ENCODE assay signal across 18 cellular contexts in genomic region chr1:32311709-32312393, GRCh38. TPM values are rescaled to one million over a fixed set of nuclear protein-coding genes. Genes with fewer than 3 reads are reported as not detected.
DNase-seq lines count a peak whose midpoint lies in the region; ATAC-seq and TF ChIP-seq lines count a peak whose summit lies in the region.
"Had no signal": no experiment of that assay in that cellular context is flagged by ENCODE, and none has a peak within 500 bp of the region (broad histone marks: within the 10 kb centered on the region; RNA-seq: fewer than 3 reads in every experiment).

No MANE protein-coding gene starts in this region.

- CTCF ChIA-PET in activated naive CD4-positive, alpha-beta T cell treated with anti-CD3 and anti-CD28 coated beads for 36 hours (lab: Charles Lee), result interaction anchor here (0.6 to 1.1 kb wide), 3 partner anchors 15 to 95 kb away, joined by 3 read pairs; no protein-coding TSS in a partner anchor
- CTCF ChIA-PET in activated CD8-positive, alpha-beta T cell treated with anti-CD3 and anti-CD28 coated beads for 36 hours (lab: Charles Lee), result interaction anchor here (0.9 to 2.0 kb wide), 4 partner anchors 15 to 101 kb away, joined by 3 to 5 read pairs (median 4); partner anchors contain the start of gene HDAC1

- H3K4me1 Mint-ChIP-seq in activated naive CD4-positive, alpha-beta T cell treated with anti-CD3 and anti-CD28 coated beads for 36 hours (ENCODE audit: low read depth), result peaks cover 61% of the 10 kb centered on the region
- peaks cover 52% of the 10 kb centered on the region for H3K4me1 Mint-ChIP-seq in activated CD8-positive, alpha-beta T cell treated with anti-CD3 and anti-CD28 coated beads for 36 hours (ENCODE audit: low read depth)
- H3K4me1 Mint-ChIP-seq in progenitor cell of endocrine pancreas (ENCODE audit: low read depth), result peaks cover 25% of the 10 kb centered on the region
- no peaks in the 10 kb centered on the region for H3K4me1 Mint-ChIP-seq in glutamatergic neuron (ENCODE audit: low read depth, unreplicated experiment)

- H3K4me3 Mint-ChIP-seq in activated naive CD4-positive, alpha-beta T cell treated with anti-CD3 and anti-CD28 coated beads for 36 hours, result no peak overlapping the region
- no peak overlapping the region for H3K4me3 Mint-ChIP-seq in activated CD8-positive, alpha-beta T cell treated with anti-CD3 and anti-CD28 coated beads for 36 hours
- H3K4me3 Mint-ChIP-seq in progenitor cell of endocrine pancreas (ENCODE audit: low read depth), result no peak overlapping the region
- H3K4me3 Mint-ChIP-seq in glutamatergic neuron (ENCODE audit: unreplicated experiment), result no peak overlapping the region
- H3K4me3 Mint-ChIP-seq: neural progenitor cell had no signal

- ATAC-seq in activated CD8-positive, alpha-beta T cell treated with anti-CD3 and anti-CD28 coated beads for 36 hours, result peak; percentile 53

- POLR2A ChIA-PET in activated CD8-positive, alpha-beta T cell treated with anti-CD3 and anti-CD28 coated beads for 36 hours (lab: Charles Lee), result interaction anchor here (0.8 to 1.8 kb wide), 5 partner anchors 8 to 96 kb away, joined by 3 to 7 read pairs (median 5); partner anchors contain the start of genes LCK and MARCKSL1

- peak overlapping the region; percentile 39 for H3K27ac Mint-ChIP-seq in activated naive CD4-positive, alpha-beta T cell treated with anti-CD3 and anti-CD28 coated beads for 36 hours
- H3K27ac Mint-ChIP-seq in activated CD8-positive, alpha-beta T cell treated with anti-CD3 and anti-CD28 coated beads for 36 hours, result peak overlapping the region; percentile 39
- H3K27ac Mint-ChIP-seq in progenitor cell of endocrine pancreas (peak overlapping the region; percentile 54), glutamatergic neuron (ENCODE audit: unreplicated experiment) (no peak overlapping the region)
- H3K27ac Mint-ChIP-seq: neural progenitor cell had no signal

- no peaks in the 10 kb centered on the region for H3K9me3 Mint-ChIP-seq in activated naive CD4-positive, alpha-beta T cell treated with anti-CD3 and anti-CD28 coated beads for 36 hours
- H3K9me3 Mint-ChIP-seq in activated CD8-positive, alpha-beta T cell treated with anti-CD3 and anti-CD28 coated beads for 36 hours, result no peaks in the 10 kb centered on the region
- H3K9me3 Mint-ChIP-seq in progenitor cell of endocrine pancreas (ENCODE audit: low read depth) (no peaks in the 10 kb centered on the region), glutamatergic neuron (ENCODE audit: unreplicated experiment) (no peaks in the 10 kb centered on the region)
- H3K9me3 Mint-ChIP-seq: neural progenitor cell had no signal

- H3K27me3 Mint-ChIP-seq in activated naive CD4-positive, alpha-beta T cell treated with anti-CD3 and anti-CD28 coated beads for 36 hours (ENCODE audit: low read depth), result no peaks in the 10 kb centered on the region
- no peaks in the 10 kb centered on the region for H3K27me3 Mint-ChIP-seq in activated CD8-positive, alpha-beta T cell treated with anti-CD3 and anti-CD28 coated beads for 36 hours
- no peaks in the 10 kb centered on the region for H3K27me3 Mint-ChIP-seq in progenitor cell of endocrine pancreas
- H3K27me3 Mint-ChIP-seq in glutamatergic neuron (ENCODE audit: unreplicated experiment), result no peaks in the 10 kb centered on the region

- H3K36me3 Mint-ChIP-seq in activated naive CD4-positive, alpha-beta T cell treated with anti-CD3 and anti-CD28 coated beads for 36 hours (ENCODE audit: low read depth), result peaks cover 19% of the 10 kb centered on the region
- H3K36me3 Mint-ChIP-seq in activated CD8-positive, alpha-beta T cell treated with anti-CD3 and anti-CD28 coated beads for 36 hours (ENCODE audit: low read depth), result peaks cover 39% of the 10 kb centered on the region
- peaks cover 11% of the 10 kb centered on the region for H3K36me3 Mint-ChIP-seq in progenitor cell of endocrine pancreas (ENCODE audit: insufficient read depth)
- no peaks in the 10 kb centered on the region for H3K36me3 Mint-ChIP-seq in glutamatergic neuron (ENCODE audit: unreplicated experiment)

- TF ChIP-seq CTCF in activated CD8-positive, alpha-beta T cell treated with anti-CD3 and anti-CD28 coated beads for 36 hours (IDR thresholded peaks at IDR 0.05), result no peak
- TF ChIP-seq CTCF in progenitor cell of endocrine pancreas (IDR thresholded peaks at IDR 0.05; ENCODE audit: unreplicated experiment) (no peak), glutamatergic neuron (IDR thresholded peaks at IDR 0.05; ENCODE audit: partially characterized antibody, unreplicated experiment) (no peak)

- intact Hi-C loops in activated naive CD4-positive, alpha-beta T cell treated with anti-CD3 and anti-CD28 coated beads for 36 hours (cut with micrococcal nuclease), result no loop called here
- intact Hi-C loops in activated CD8-positive, alpha-beta T cell treated with anti-CD3 and anti-CD28 coated beads for 36 hours (cut with micrococcal nuclease), result no loop called here

- DNase-seq in activated naive CD4-positive, alpha-beta T cell treated with anti-CD3 and anti-CD28 coated beads for 36 hours, result no peak
- no peak for DNase-seq in activated naive CD4-positive, alpha-beta T cell treated with anti-CD3 and anti-CD28 coated beads, Interleukin-2, amount 50 U/mL, for 16 hours
- DNase-seq in NCI-H187 (lab: John Stamatoyannopoulos, UW) (peak; percentile 41 to 44), progenitor cell of endocrine pancreas (ENCODE audit: low spot score, unreplicated experiment) (no peak), glutamatergic neuron (no peak), HCEC 1CT (no peak), germinal center (ENCODE audit: low spot score) (no peak)
- no peak for DNase-seq in activated CD8-positive, alpha-beta T cell treated with anti-CD3 and anti-CD28 coated beads for 36 hours
- DNase-seq: activated CD8-positive, alpha-beta memory T cell treated with anti-CD3 and anti-CD28 coated beads for 24 hours; caudate nucleus; DMS53; GOT3; NCI-H2081 treated with DMSO at 0.1 percent for 48 hours; sigmoid colon; stimulated activated CD4-positive, alpha-beta T cell treated with anti-CD3 and anti-CD28 coated beads, Interleukin-2, amount 100 ng/mL, for 48 hours; stimulated activated CD8-positive, alpha-beta memory T cell treated with anti-CD3 and anti-CD28 coated beads, Interleukin-4, amount 100 ng/mL, for 48 hours; tibial artery had no signal

RNA-seq across cellular contexts. Expression of gene HDAC1, which starts 20.0 kb away (rescaled TPM):
- 100 to 1,000 TPM; 111 to 120 TPM for total RNA-seq in activated naive CD4-positive, alpha-beta T cell treated with anti-CD3 and anti-CD28 coated beads for 36 hours
- 100 to 1,000 TPM; 126 to 127 TPM for total RNA-seq in activated CD8-positive, alpha-beta T cell treated with anti-CD3 and anti-CD28 coated beads for 36 hours
- 197 and 207 TPM in 2 replicates for total RNA-seq in progenitor cell of endocrine pancreas
- total RNA-seq in glutamatergic neuron (ENCODE audit: unreplicated experiment), result 36.9 TPM

RNA-seq across cellular contexts. Expression of gene MARCKSL1, which starts 24.2 kb away (rescaled TPM):
- 10 to 100 TPM; 14.4 to 15.9 TPM for total RNA-seq in activated naive CD4-positive, alpha-beta T cell treated with anti-CD3 and anti-CD28 coated beads for 36 hours
- total RNA-seq in activated CD8-positive, alpha-beta T cell treated with anti-CD3 and anti-CD28 coated beads for 36 hours, result 10 to 100 TPM; 31.2 to 33.5 TPM
- total RNA-seq in progenitor cell of endocrine pancreas (774 and 833 TPM in 2 replicates), glutamatergic neuron (ENCODE audit: unreplicated experiment) (912 TPM)

RNA-seq across cellular contexts. Expression of gene FAM229A, which starts 50.4 kb away (rescaled TPM):
- 1 to 10 TPM; 2.1 to 3.4 TPM for total RNA-seq in activated naive CD4-positive, alpha-beta T cell treated with anti-CD3 and anti-CD28 coated beads for 36 hours
- 1 to 10 TPM; 4.6 to 5.5 TPM for total RNA-seq in activated CD8-positive, alpha-beta T cell treated with anti-CD3 and anti-CD28 coated beads for 36 hours
- total RNA-seq in progenitor cell of endocrine pancreas (15.0 and 17.3 TPM in 2 replicates), glutamatergic neuron (ENCODE audit: unreplicated experiment) (21.8 TPM)

RNA-seq across cellular contexts. Expression of gene TSSK3, which starts 50.5 kb away (rescaled TPM):
- 1 to 10 TPM in 1 of 2 experiments, under 1 TPM in 1; 0.84 to 1.9 TPM for total RNA-seq in activated naive CD4-positive, alpha-beta T cell treated with anti-CD3 and anti-CD28 coated beads for 36 hours
- under 1 TPM; 0.85 to 0.90 TPM for total RNA-seq in activated CD8-positive, alpha-beta T cell treated with anti-CD3 and anti-CD28 coated beads for 36 hours
- total RNA-seq in progenitor cell of endocrine pancreas (3.1 and 3.9 TPM in 2 replicates), glutamatergic neuron (ENCODE audit: unreplicated experiment) (1.6 TPM)

Comparison
In these comparisons a context has a peak if more than half of its experiments do, and no peak if none do; other contexts are left out.
1. DNase-seq: peak in NCI-H187 (2 of 2); none in activated naive CD4-positive, alpha-beta T cell treated with anti-CD3 and anti-CD28 coated beads for 36 hours (single experiment), activated naive CD4-positive, alpha-beta T cell treated with anti-CD3 and anti-CD28 coated beads, Interleukin-2, amount 50 U/mL, for 16 hours (single experiment), activated CD8-positive, alpha-beta T cell treated with anti-CD3 and anti-CD28 coated beads for 36 hours (single experiment), progenitor cell of endocrine pancreas (single experiment), glutamatergic neuron (single experiment), HCEC 1CT (single experiment) and germinal center (single experiment).
2. RNA of gene MARCKSL1, which starts 24.2 kb away (total RNA-seq): 912 TPM in glutamatergic neuron (single experiment) and 774 to 833 TPM in progenitor cell of endocrine pancreas; 31.2 to 33.5 TPM in activated CD8-positive, alpha-beta T cell treated with anti-CD3 and anti-CD28 coated beads for 36 hours and 14.4 to 15.9 TPM in activated naive CD4-positive, alpha-beta T cell treated with anti-CD3 and anti-CD28 coated beads for 36 hours; every median in the first group is over 10 times any median in the second.